8 cellular contexts compared by ENCODE assay signal in the genomic region with DNA sequence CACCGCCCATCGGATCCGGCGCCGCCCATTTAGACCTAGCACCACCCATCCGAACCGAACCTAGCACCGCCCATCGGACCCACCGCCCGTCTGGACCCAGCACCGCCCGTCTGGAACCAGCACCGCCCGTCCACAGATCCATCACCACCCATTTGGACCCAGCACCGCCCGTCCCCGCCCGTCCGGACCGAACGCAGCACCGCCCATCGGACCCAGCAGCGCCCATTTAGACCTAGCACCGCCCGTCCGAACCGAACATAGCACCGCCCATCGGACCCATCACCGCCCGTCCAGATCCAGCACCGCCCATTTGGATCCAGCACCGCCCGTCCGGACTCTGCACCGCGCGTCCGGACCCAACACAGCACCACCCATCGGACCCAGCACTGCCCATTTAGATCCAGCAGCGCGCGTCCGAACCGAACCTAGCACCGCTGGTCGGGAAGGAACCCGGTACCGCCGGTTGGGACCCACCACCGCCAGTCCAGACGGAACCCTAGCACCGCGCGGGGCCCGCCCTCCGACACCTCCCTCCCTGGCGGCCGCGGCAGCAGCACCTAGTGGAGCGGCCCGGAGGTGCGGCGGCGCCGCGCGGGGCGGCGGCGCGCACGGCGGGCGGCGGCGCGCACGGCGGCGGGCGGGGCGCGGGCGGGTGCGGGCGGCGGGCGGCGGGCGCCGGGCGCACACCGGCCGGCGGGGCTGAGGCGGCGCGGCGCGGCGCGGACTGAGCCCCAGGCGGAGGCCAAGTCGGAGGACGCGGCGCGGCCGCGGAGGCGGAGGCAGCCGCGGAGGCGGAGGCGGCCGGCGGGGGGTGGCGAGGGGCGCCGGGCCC. TPM values are rescaled to one million over a fixed set of nuclear protein-coding genes. Genes with fewer than 3 reads are reported as not detected.
A peak's percentile ranks its signal among the peaks of the same experiment; 100 is the strongest.
DNase-seq lines count a peak whose midpoint lies in the region; ATAC-seq, FAIRE-seq and TF ChIP-seq lines count a peak whose summit lies in the region.

A gene with protein sequence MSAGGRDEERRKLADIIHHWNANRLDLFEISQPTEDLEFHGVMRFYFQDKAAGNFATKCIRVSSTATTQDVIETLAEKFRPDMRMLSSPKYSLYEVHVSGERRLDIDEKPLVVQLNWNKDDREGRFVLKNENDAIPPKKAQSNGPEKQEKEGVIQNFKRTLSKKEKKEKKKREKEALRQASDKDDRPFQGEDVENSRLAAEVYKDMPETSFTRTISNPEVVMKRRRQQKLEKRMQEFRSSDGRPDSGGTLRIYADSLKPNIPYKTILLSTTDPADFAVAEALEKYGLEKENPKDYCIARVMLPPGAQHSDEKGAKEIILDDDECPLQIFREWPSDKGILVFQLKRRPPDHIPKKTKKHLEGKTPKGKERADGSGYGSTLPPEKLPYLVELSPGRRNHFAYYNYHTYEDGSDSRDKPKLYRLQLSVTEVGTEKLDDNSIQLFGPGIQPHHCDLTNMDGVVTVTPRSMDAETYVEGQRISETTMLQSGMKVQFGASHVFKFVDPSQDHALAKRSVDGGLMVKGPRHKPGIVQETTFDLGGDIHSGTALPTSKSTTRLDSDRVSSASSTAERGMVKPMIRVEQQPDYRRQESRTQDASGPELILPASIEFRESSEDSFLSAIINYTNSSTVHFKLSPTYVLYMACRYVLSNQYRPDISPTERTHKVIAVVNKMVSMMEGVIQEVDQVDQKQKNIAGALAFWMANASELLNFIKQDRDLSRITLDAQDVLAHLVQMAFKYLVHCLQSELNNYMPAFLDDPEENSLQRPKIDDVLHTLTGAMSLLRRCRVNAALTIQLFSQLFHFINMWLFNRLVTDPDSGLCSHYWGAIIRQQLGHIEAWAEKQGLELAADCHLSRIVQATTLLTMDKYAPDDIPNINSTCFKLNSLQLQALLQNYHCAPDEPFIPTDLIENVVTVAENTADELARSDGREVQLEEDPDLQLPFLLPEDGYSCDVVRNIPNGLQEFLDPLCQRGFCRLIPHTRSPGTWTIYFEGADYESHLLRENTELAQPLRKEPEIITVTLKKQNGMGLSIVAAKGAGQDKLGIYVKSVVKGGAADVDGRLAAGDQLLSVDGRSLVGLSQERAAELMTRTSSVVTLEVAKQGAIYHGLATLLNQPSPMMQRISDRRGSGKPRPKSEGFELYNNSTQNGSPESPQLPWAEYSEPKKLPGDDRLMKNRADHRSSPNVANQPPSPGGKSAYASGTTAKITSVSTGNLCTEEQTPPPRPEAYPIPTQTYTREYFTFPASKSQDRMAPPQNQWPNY (N-terminal part only) (plus strand): TSS at position 682 of the 832 bp plus-strand sequence. CDS start 222 bp downstream, outside the sequence.

- no peak for FAIRE-seq in urothelium cell line (lab: Jason Lieb, UNC)

- H3K27me3 Mint-ChIP-seq in activated naive CD8-positive, alpha-beta T cell treated with anti-CD3 and anti-CD28 coated beads, Interleukin-2, amount 50 U/mL, for 24 hours = peaks cover 73% of the 10 kb centered on the region

- peak within 1 kb of the TSS; percentile 50 for H3K4me3 ChIP-seq in HL-60 (replicated peaks; ENCODE audit: insufficient read depth, low read length)

- H3K4me3 Mint-ChIP-seq in activated naive CD8-positive, alpha-beta T cell treated with anti-CD3 and anti-CD28 coated beads, Interleukin-2, amount 50 U/mL, for 24 hours = peak within 1 kb of the TSS; percentile 78

- DNase-seq in Caki2 (ENCODE audit: low read depth) (peak; percentile 19), GM20000 (ENCODE audit: low spot score) (peak; percentile 95), HL-60 (ENCODE audit: low read depth in 1 of 2, low spot score in 1 of 2) (no peak), SW 1271 (lab: John Stamatoyannopoulos, UW) (peak; percentile 4 to 30), cardiac septum (ENCODE audit: low spot score) (peak; percentile 84), pons (ENCODE audit: low spot score) (peak; percentile 51), urothelium cell line (ENCODE audit: low spot score) (peak; percentile 87)
- peak; percentile 61 for DNase-seq in activated naive CD8-positive, alpha-beta T cell treated with anti-CD3 and anti-CD28 coated beads, Interleukin-2, amount 50 U/mL, for 24 hours

- ATAC-seq in activated naive CD8-positive, alpha-beta T cell treated with anti-CD3 and anti-CD28 coated beads, Interleukin-2, amount 50 U/mL, for 24 hours = peak; percentile 87

- H3K36me3 Mint-ChIP-seq in activated naive CD8-positive, alpha-beta T cell treated with anti-CD3 and anti-CD28 coated beads, Interleukin-2, amount 50 U/mL, for 24 hours (ENCODE audit: low read depth) = peaks cover 2% of the 10 kb centered on the region

- peaks cover 31% of the 10 kb centered on the region for H3K27me3 ChIP-seq in HL-60 (ENCODE audit: insufficient read depth, poor library complexity, severe bottlenecking)

- no peaks in the 10 kb centered on the region for H3K9me3 Mint-ChIP-seq in activated naive CD8-positive, alpha-beta T cell treated with anti-CD3 and anti-CD28 coated beads, Interleukin-2, amount 50 U/mL, for 24 hours

- peak within 1 kb of the TSS; percentile 39 for H3K27ac Mint-ChIP-seq in activated naive CD8-positive, alpha-beta T cell treated with anti-CD3 and anti-CD28 coated beads, Interleukin-2, amount 50 U/mL, for 24 hours

- in situ Hi-C loops in Caki2 (cut with HindIII; ENCODE audit: low pct_unique_long_range_greater_than_20kb, low sequenced_read_pairs) = no loop called here

- H3K27ac ChIP-seq in HL-60 (replicated peaks) = no peak within 1 kb of the TSS

- intact Hi-C loops in cardiac septum (cut with DNase I) = loop anchor here (5.0 kb wide), 1 partner anchor 144 kb away; no protein-coding TSS in a partner anchor

- TF ChIP-seq CTCF in GM20000 (IDR thresholded peaks at IDR 0.05; ENCODE audit: extremely low read depth, missing control alignments) = peak; percentile 25
- TF ChIP-seq CTCF in HL-60 (IDR thresholded peaks at IDR 0.05; ENCODE audit: insufficient read depth, low read length) = no peak

- peaks cover 27% of the 10 kb centered on the region for H3K4me1 Mint-ChIP-seq in activated naive CD8-positive, alpha-beta T cell treated with anti-CD3 and anti-CD28 coated beads, Interleukin-2, amount 50 U/mL, for 24 hours

RNA-seq across cellular contexts. Expression of the gene that starts here (rescaled TPM):
- 16.8 and 31.6 TPM in 2 replicates for total RNA-seq in Caki2 (2014; rRNA removed; shearing (Covaris generic); ENCODE audit: low replicate concordance)
- 67.1 TPM for total RNA-seq in cardiac septum

Comparison
In these comparisons a context has a peak if more than half of its experiments do, and no peak if none do; other contexts are left out.
1. DNase-seq: peak in Caki2 (single experiment), GM20000 (single experiment), SW 1271 (2 of 2), activated naive CD8-positive, alpha-beta T cell treated with anti-CD3 and anti-CD28 coated beads, Interleukin-2, amount 50 U/mL, for 24 hours (single experiment), cardiac septum (single experiment), pons (single experiment) and urothelium cell line (single experiment); none in HL-60 (0 of 2).